Comparison of ENCODE assay signal across 24 cellular contexts in the genomic region with DNA sequence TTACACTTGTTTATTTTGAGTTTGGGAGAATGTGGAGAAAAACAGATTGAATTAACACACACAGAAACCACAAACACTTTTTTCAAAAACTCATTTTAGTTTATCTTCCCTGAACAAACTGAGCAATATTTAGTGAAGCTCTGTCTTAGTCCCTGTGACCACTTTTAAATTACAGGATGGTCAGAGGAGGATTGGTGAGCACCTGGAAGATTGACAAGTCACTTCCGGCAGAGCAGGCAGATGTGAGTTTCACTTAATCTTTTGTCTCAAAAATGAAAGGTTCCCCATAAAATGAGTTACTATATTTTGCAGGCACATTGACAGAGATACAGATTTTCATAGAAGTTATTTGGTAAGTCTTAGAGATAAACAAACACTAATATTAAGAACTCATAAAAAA.
DNase-seq lines count a peak whose midpoint lies in the region; ATAC-seq and TF ChIP-seq lines count a peak whose summit lies in the region.
"Had no signal": no experiment of that assay in that cellular context is flagged by ENCODE, and none has a peak within 500 bp of the region (broad histone marks: within the 10 kb centered on the region; RNA-seq: fewer than 3 reads in every experiment).

No MANE protein-coding gene starts in this region.

- peaks cover 4% of the 10 kb centered on the region for H3K9me3 Mint-ChIP-seq in neural progenitor cell

- H3K79me2 ChIP-seq in MM.1S (ENCODE audit: low read length) (no peaks in the 10 kb centered on the region), OCI-LY3 (ENCODE audit: low read length) (no peaks in the 10 kb centered on the region), neural progenitor cell (ENCODE audit: low read depth) (no peaks in the 10 kb centered on the region)

- peaks cover 29% of the 10 kb centered on the region for H3K4me1 ChIP-seq in MM.1S (ENCODE audit: low read length)
- peaks cover 13% of the 10 kb centered on the region for H3K4me1 ChIP-seq in OCI-LY3 (ENCODE audit: low read length)
- no peaks in the 10 kb centered on the region for H3K4me1 ChIP-seq in neural progenitor cell
- H3K4me1 ChIP-seq: BE2C, BLaER1 had no signal

- H3K36me3 Mint-ChIP-seq in neural progenitor cell, result no peaks in the 10 kb centered on the region
- H3K36me3 Mint-ChIP-seq: CD14-positive monocyte; CD4-positive, alpha-beta memory T cell; CD4-positive, CD25-positive, alpha-beta regulatory T cell; CD8-positive, alpha-beta memory T cell had no signal

- intact Hi-C loops in left colon (cut with DNase I, micrococcal nuclease), result no loop called here

- no peaks in the 10 kb centered on the region for H3K9me2 ChIP-seq in MM.1S (replicated peaks; ENCODE audit: insufficient read depth, low read length)

- no peaks in the 10 kb centered on the region for H3K36me3 ChIP-seq in MM.1S (replicated peaks; ENCODE audit: insufficient read depth, low read length)
- H3K36me3 ChIP-seq in OCI-LY3 (replicated peaks; ENCODE audit: low read depth, low read length), result no peaks in the 10 kb centered on the region
- no peaks in the 10 kb centered on the region for H3K36me3 ChIP-seq in neural progenitor cell
- H3K36me3 ChIP-seq: BE2C, BLaER1 had no signal

- peak overlapping the region; percentile 74 for H3K27ac ChIP-seq in MM.1S (ENCODE audit: low read length)
- no peak overlapping the region for H3K27ac ChIP-seq in OCI-LY3 (ENCODE audit: low read length)
- H3K27ac ChIP-seq in neural progenitor cell, result no peak overlapping the region
- H3K27ac ChIP-seq: BLaER1 had no signal

- H4K20me1 ChIP-seq in MM.1S (ENCODE audit: insufficient read depth, low read length) (no peaks in the 10 kb centered on the region), OCI-LY3 (ENCODE audit: insufficient read depth, low read length) (no peaks in the 10 kb centered on the region), neural progenitor cell (ENCODE audit: low read depth) (no peaks in the 10 kb centered on the region)
- H4K20me1 ChIP-seq: BLaER1 had no signal

- peaks cover 12% of the 10 kb centered on the region for H3F3A ChIP-seq in MM.1S (ENCODE audit: insufficient read depth, low read length)
- no peaks in the 10 kb centered on the region for H3F3A ChIP-seq in neural progenitor cell (ENCODE audit: low read depth)

- H3K9ac ChIP-seq in MM.1S (ENCODE audit: low read length), result peak overlapping the region; percentile 6; the same call in 1 of the 2 replicates
- no peak overlapping the region for H3K9ac ChIP-seq in OCI-LY3 (ENCODE audit: low read length)
- H3K9ac ChIP-seq in neural progenitor cell, result no peak overlapping the region
- H3K9ac ChIP-seq: BLaER1 had no signal

- H3K9me3 ChIP-seq in MM.1S (replicated peaks; ENCODE audit: insufficient read depth, low read length), result no peaks in the 10 kb centered on the region
- H3K9me3 ChIP-seq in OCI-LY3 (ENCODE audit: insufficient read depth, low read length), result no peaks in the 10 kb centered on the region
- H3K9me3 ChIP-seq in neural progenitor cell (ENCODE audit: low read depth), result no peaks in the 10 kb centered on the region
- H3K9me3 ChIP-seq: BE2C, BLaER1 had no signal

- H3K27me3 ChIP-seq in MM.1S (replicated peaks; ENCODE audit: insufficient read depth, low read length) (no peaks in the 10 kb centered on the region), OCI-LY3 (ENCODE audit: low read depth, low read length) (no peaks in the 10 kb centered on the region), neural progenitor cell (no peaks in the 10 kb centered on the region)
- H3K27me3 ChIP-seq: BE2C, BLaER1 had no signal

- TF ChIP-seq CTCF in MM.1S (IDR thresholded peaks at IDR 0.05; ENCODE audit: low read length) (no peak), OCI-LY3 (IDR thresholded peaks at IDR 0.05; ENCODE audit: low read depth, low read length) (no peak), neural progenitor cell (IDR thresholded peaks at IDR 0.05) (no peak)

- DNase-seq in MM.1S (peak; percentile 88), neural progenitor cell (ENCODE audit: low spot score) (no peak), left colon (no peak)
- DNase-seq: 8988T; ACHN; BE2C; C1 segment of cervical spinal cord; CD4-positive, alpha-beta memory T cell; CD4-positive, CD25-positive, alpha-beta regulatory T cell; CD8-positive, alpha-beta memory T cell; COR-L47; DMS 273 treated with DMSO at 0.1 percent for 48 hours; DMS153; DMS53; DMS79; DND-41; EL; GDM1 had no signal

- H2AFZ ChIP-seq in MM.1S (ENCODE audit: low read length), result 0 out of 2 replicates have a peak overlapping the region, but pooled peaks have one; percentile 12
- 0 out of 2 replicates have a peak overlapping the region, but pooled peaks have one; percentile 10 for H2AFZ ChIP-seq in OCI-LY3 (ENCODE audit: low read depth, low read length)
- peak overlapping the region; percentile 30 for H2AFZ ChIP-seq in neural progenitor cell (replicated peaks)

- H3K4me2 ChIP-seq in MM.1S (ENCODE audit: low read depth, low read length), result peak overlapping the region; percentile 68
- H3K4me2 ChIP-seq in OCI-LY3 (ENCODE audit: low read length), result peak overlapping the region; percentile 14; the same call in 1 of the 2 replicates
- no peak overlapping the region for H3K4me2 ChIP-seq in neural progenitor cell
- H3K4me2 ChIP-seq: BLaER1 had no signal

- ATAC-seq in GM21717 (IDR thresholded peaks at IDR 0.05; ENCODE audit: unreplicated experiment) (no peak), GM21576 (IDR thresholded peaks at IDR 0.05; ENCODE audit: unreplicated experiment) (no peak), left colon (no peak)
- ATAC-seq: GM12878 had no signal

- H3K4me3 ChIP-seq in MM.1S (ENCODE audit: low read length) (peak overlapping the region; percentile 19; the same call in 1 of the 2 replicates), OCI-LY3 (ENCODE audit: low read length) (no peak overlapping the region), neural progenitor cell (no peak overlapping the region)
- H3K4me3 ChIP-seq: BLaER1, GM12878 had no signal

- H3K27ac Mint-ChIP-seq in neural progenitor cell, result no peak overlapping the region
- H3K27ac Mint-ChIP-seq: CD14-positive monocyte; CD4-positive, alpha-beta memory T cell; CD4-positive, CD25-positive, alpha-beta regulatory T cell; CD8-positive, alpha-beta memory T cell had no signal

- H3K4me3 Mint-ChIP-seq in neural progenitor cell, result no peak overlapping the region
- H3K4me3 Mint-ChIP-seq: CD14-positive monocyte; CD4-positive, alpha-beta memory T cell; CD4-positive, CD25-positive, alpha-beta regulatory T cell; CD8-positive, alpha-beta memory T cell had no signal

- no peaks in the 10 kb centered on the region for H3K27me3 Mint-ChIP-seq in neural progenitor cell (ENCODE audit: insufficient read depth, low read depth)
- H3K27me3 Mint-ChIP-seq: CD4-positive, alpha-beta memory T cell; CD4-positive, CD25-positive, alpha-beta regulatory T cell; CD8-positive, alpha-beta memory T cell had no signal

- H3K4me1 Mint-ChIP-seq in neural progenitor cell, result no peaks in the 10 kb centered on the region
- H3K4me1 Mint-ChIP-seq: CD14-positive monocyte; CD4-positive, alpha-beta memory T cell; CD4-positive, CD25-positive, alpha-beta regulatory T cell; CD8-positive, alpha-beta memory T cell had no signal
